Comparison of ENCODE assay signal across 8 cellular contexts in the genomic region with DNA sequence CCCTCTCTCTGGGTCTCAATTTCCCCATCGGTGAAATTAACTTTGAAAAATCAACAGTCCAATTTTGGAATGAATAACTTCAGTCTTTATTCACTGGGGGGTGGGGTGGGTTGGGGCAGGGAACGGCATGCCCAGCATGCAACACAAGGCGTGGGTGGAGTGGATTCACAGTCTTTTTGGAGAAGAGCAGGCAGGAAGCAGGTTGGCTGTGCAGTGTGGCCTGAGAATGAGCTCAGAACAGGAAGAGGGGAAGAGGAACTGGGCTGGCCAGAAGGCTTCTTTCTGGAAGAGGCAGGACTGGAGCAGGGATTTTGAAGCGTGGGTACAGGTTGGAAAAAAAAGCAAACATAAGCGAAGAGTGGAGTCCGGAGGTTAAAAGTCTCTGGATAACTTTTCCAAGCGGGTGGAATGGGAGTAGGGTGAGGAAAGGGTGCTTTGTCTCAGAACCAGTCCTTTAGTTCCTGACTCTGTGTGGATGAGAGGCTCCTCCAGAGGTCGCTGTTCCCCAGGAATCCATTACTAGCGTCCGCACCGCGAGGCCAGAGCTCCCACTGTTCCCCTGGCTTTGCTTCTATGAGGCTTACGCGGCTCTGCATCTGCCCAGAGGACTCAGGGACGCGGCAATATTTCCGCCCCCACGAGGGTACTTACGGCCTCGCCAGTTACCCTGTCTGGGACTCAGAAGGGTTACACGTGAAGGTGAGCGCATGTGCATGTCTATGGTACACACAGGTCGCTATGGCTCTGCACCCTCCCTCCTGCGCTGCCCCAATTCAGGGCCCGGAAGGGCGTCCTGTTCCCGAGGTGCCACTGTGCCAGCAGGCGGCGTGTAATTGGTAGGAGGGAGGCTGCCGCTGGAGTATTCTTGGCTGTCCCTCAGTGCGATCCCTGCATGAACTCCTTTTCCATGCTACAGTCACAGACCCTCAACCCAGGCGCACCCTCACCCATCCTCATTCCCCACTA. TPM values are rescaled to one million over a fixed set of nuclear protein-coding genes. Genes with fewer than 3 reads are reported as not detected.
DNase-seq lines count a peak whose midpoint lies in the region; ATAC-seq and TF ChIP-seq lines count a peak whose summit lies in the region.

No MANE protein-coding gene starts in this region.

- no peak for TF ChIP-seq POLR2A in adrenal gland (IDR thresholded peaks at IDR 0.05)

- 11 to 19% (median 15%) methylated on average over 7 to 32 of the region's 32 CpGs for WGBS in adrenal gland, 4 donors
- WGBS in heart right ventricle, 2 donors = 11 to 17% methylated on average over 32 of the region's 32 CpGs

- H3K4me1 ChIP-seq in adrenal gland (replicated peaks in 1 of 2) (peaks cover 0 to 28% of the 10 kb centered on the region in 2 donors), heart right ventricle (peaks cover 10 to 50% (median 40%) of the 10 kb centered on the region in 9 donors)

- H3K27ac ChIP-seq in adrenal gland (peak overlapping the region in 1 of 5 donors; percentile 64), heart right ventricle (peak overlapping the region in 1 of 10 donors; percentile 44)

- intact Hi-C loops in adrenal gland (cut with DNase I) = loop anchor here (2.0 to 10.0 kb wide), 3 partner anchors 248 to 280 kb away; no protein-coding TSS in a partner anchor
- intact Hi-C loops in heart right ventricle (cut with DNase I) = loop anchor here (1.0 to 5.0 kb wide), 6 partner anchors 250 to 295 kb away; no protein-coding TSS in a partner anchor
- intact Hi-C loops in posterior cingulate gyrus (cut with DNase I) = loop anchor here (1.0 kb wide), 2 partner anchors 278 to 294 kb away; no protein-coding TSS in a partner anchor

- ATAC-seq in HG03442 (IDR thresholded peaks at IDR 0.05; ENCODE audit: unreplicated experiment) (peak; percentile 33), SK-N-SH treated with all-trans-retinoic acid at 6 μM for 48 hours (peak; percentile 87), heart right ventricle (peak; percentile 57 to 85 (median 82)), HG02970 (IDR thresholded peaks at IDR 0.05; ENCODE audit: low FRiP score, unreplicated experiment) (no peak)

- H3K4me3 ChIP-seq in adrenal gland (peak overlapping the region in 1 of 4 donors; percentile 38), heart right ventricle (peak overlapping the region in 4 of 10 donors; percentile 16 to 26 (median 20))

- POLR2A ChIA-PET in GM10248 (lab: Yijun Ruan, JAX) = no interaction called here

- CTCF ChIA-PET in GM10248 (lab: Yijun Ruan, JAX) = interaction anchor here (0.9 to 8.6 kb wide), 27 partner anchors 9 to 289 kb away, joined by 3 to 226 read pairs (median 4); a partner anchor contains a TSS

- DNase-seq in GM10248 (ENCODE audit: extremely low spot score) (peak; percentile 66), adrenal gland (peak; percentile 74 to 91 (median 85)), heart right ventricle (peak; percentile 58 to 78), posterior cingulate gyrus (peak; percentile 32 to 95 (median 75)), NCI-H1105 treated with DMSO at 0.1 percent for 48 hours (lab: John Stamatoyannopoulos, UW) (no peak)

- TF ChIP-seq CTCF in GM10248 (IDR thresholded peaks at IDR 0.05; ENCODE audit: control extremely low read depth, extremely low read depth, low read depth, missing control alignments) (peak; percentile 65), adrenal gland (IDR thresholded peaks at IDR 0.05) (peak; percentile 55 to 81 (median 76)), heart right ventricle (IDR thresholded peaks at IDR 0.05) (peak; percentile 20 to 88 (median 77))

- H3K9me3 ChIP-seq in adrenal gland (replicated peaks in 1 of 3) (no peaks in the 10 kb centered on the region), heart right ventricle (no peaks in the 10 kb centered on the region)

- H3K36me3 ChIP-seq in adrenal gland (replicated peaks in 1 of 2) (no peaks in the 10 kb centered on the region), heart right ventricle (no peaks in the 10 kb centered on the region)

- peaks cover 35% of the 10 kb centered on the region for H3K27me3 ChIP-seq in adrenal gland
- H3K27me3 ChIP-seq in heart right ventricle = peaks cover 18 to 100% (median 92%) of the 10 kb centered on the region in 7 donors

TF ChIP-seq in SK-N-SH treated with all-trans-retinoic acid at 6 μM for 48 hours, 23 proteins besides CTCF, POLR2A, EP300 and RAD21:
- TF ChIP-seq ZNF70 (CRISPR knock-in tag; IDR thresholded peaks at IDR 0.05) = no peak
- no peak for TF ChIP-seq ZC3H10 (CRISPR knock-in tag; IDR thresholded peaks at IDR 0.05)
- TF ChIP-seq ZNF8 (CRISPR knock-in tag; IDR thresholded peaks at IDR 0.05) = no peak
- TF ChIP-seq ARNTL (CRISPR knock-in tag; IDR thresholded peaks at IDR 0.05; ENCODE audit: borderline replicate concordance, low read depth) = no peak
- TF ChIP-seq, protein P1, sequence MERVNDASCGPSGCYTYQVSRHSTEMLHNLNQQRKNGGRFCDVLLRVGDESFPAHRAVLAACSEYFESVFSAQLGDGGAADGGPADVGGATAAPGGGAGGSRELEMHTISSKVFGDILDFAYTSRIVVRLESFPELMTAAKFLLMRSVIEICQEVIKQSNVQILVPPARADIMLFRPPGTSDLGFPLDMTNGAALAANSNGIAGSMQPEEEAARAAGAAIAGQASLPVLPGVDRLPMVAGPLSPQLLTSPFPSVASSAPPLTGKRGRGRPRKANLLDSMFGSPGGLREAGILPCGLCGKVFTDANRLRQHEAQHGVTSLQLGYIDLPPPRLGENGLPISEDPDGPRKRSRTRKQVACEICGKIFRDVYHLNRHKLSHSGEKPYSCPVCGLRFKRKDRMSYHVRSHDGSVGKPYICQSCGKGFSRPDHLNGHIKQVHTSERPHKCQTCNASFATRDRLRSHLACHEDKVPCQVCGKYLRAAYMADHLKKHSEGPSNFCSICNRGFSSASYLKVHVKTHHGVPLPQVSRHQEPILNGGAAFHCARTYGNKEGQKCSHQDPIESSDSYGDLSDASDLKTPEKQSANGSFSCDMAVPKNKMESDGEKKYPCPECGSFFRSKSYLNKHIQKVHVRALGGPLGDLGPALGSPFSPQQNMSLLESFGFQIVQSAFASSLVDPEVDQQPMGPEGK (CRISPR knock-in tag; IDR thresholded peaks at IDR 0.05; ENCODE audit: borderline replicate concordance) = no peak
- TF ChIP-seq CSDC2 (CRISPR knock-in tag; IDR thresholded peaks at IDR 0.05) = no peak
- no peak for TF ChIP-seq ISL1 (CRISPR knock-in tag; IDR thresholded peaks at IDR 0.05)
- no peak for TF ChIP-seq BACH2 (CRISPR knock-in tag; IDR thresholded peaks at IDR 0.05; ENCODE audit: borderline replicate concordance)
- TF ChIP-seq TOX (CRISPR knock-in tag; IDR thresholded peaks at IDR 0.05; ENCODE audit: borderline replicate concordance) = no peak
- TF ChIP-seq RARB (CRISPR knock-in tag; IDR thresholded peaks at IDR 0.05) = no peak
- no peak for TF ChIP-seq ZFP30 (CRISPR knock-in tag; IDR thresholded peaks at IDR 0.05)
- no peak for TF ChIP-seq OSR1 (CRISPR knock-in tag; IDR thresholded peaks at IDR 0.05)
- no peak for TF ChIP-seq ESRRG (CRISPR knock-in tag; IDR thresholded peaks at IDR 0.05)
- TF ChIP-seq, protein P2, sequence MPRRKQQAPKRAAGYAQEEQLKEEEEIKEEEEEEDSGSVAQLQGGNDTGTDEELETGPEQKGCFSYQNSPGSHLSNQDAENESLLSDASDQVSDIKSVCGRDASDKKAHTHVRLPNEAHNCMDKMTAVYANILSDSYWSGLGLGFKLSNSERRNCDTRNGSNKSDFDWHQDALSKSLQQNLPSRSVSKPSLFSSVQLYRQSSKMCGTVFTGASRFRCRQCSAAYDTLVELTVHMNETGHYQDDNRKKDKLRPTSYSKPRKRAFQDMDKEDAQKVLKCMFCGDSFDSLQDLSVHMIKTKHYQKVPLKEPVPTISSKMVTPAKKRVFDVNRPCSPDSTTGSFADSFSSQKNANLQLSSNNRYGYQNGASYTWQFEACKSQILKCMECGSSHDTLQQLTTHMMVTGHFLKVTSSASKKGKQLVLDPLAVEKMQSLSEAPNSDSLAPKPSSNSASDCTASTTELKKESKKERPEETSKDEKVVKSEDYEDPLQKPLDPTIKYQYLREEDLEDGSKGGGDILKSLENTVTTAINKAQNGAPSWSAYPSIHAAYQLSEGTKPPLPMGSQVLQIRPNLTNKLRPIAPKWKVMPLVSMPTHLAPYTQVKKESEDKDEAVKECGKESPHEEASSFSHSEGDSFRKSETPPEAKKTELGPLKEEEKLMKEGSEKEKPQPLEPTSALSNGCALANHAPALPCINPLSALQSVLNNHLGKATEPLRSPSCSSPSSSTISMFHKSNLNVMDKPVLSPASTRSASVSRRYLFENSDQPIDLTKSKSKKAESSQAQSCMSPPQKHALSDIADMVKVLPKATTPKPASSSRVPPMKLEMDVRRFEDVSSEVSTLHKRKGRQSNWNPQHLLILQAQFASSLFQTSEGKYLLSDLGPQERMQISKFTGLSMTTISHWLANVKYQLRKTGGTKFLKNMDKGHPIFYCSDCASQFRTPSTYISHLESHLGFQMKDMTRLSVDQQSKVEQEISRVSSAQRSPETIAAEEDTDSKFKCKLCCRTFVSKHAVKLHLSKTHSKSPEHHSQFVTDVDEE (CRISPR knock-in tag; IDR thresholded peaks at IDR 0.05) = no peak
- TF ChIP-seq, protein P3, sequence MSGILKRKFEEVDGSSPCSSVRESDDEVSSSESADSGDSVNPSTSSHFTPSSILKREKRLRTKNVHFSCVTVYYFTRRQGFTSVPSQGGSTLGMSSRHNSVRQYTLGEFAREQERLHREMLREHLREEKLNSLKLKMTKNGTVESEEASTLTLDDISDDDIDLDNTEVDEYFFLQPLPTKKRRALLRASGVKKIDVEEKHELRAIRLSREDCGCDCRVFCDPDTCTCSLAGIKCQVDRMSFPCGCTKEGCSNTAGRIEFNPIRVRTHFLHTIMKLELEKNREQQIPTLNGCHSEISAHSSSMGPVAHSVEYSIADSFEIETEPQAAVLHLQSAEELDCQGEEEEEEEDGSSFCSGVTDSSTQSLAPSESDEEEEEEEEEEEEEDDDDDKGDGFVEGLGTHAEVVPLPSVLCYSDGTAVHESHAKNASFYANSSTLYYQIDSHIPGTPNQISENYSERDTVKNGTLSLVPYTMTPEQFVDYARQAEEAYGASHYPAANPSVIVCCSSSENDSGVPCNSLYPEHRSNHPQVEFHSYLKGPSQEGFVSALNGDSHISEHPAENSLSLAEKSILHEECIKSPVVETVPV (CRISPR knock-in tag; IDR thresholded peaks at IDR 0.05) = no peak
- no peak for TF ChIP-seq ZNF565 (CRISPR knock-in tag; conservative IDR thresholded peaks at IDR 0.05; ENCODE audit: low read depth)
TF ChIP-seq in SK-N-SH treated with all-trans-retinoic acid at 6 μM for 48 hours: peak in this region for 0.

RNA-seq across cellular contexts. Expression of a gene that starts 5.5 kb away (rescaled TPM):
- total RNA-seq in adrenal gland (1 to 10 TPM in 5 of 8 donors, under 1 TPM in 3; 0.53 to 3.3 (median 1.3) TPM), heart right ventricle (under 1 TPM in 4 of 10 donors, not detected in 6; 0.05 to 0.14 (median 0.07) TPM)
- polyA plus RNA-seq in adrenal gland (under 1 TPM; 0.31 to 0.40 (median 0.32) TPM), heart right ventricle (under 1 TPM in 1 of 2 donors, not detected in 1; 0.01 TPM)

RNA-seq across cellular contexts. Expression of a gene that starts 16.3 kb away (rescaled TPM):
- total RNA-seq in adrenal gland (not detected), heart right ventricle (not detected)
- polyA plus RNA-seq in adrenal gland (under 1 TPM in 1 of 3 donors, not detected in 2; 0.07 TPM), heart right ventricle (under 1 TPM in 1 of 2 donors, not detected in 1; 0.03 TPM)
